In the genomic region with DNA sequence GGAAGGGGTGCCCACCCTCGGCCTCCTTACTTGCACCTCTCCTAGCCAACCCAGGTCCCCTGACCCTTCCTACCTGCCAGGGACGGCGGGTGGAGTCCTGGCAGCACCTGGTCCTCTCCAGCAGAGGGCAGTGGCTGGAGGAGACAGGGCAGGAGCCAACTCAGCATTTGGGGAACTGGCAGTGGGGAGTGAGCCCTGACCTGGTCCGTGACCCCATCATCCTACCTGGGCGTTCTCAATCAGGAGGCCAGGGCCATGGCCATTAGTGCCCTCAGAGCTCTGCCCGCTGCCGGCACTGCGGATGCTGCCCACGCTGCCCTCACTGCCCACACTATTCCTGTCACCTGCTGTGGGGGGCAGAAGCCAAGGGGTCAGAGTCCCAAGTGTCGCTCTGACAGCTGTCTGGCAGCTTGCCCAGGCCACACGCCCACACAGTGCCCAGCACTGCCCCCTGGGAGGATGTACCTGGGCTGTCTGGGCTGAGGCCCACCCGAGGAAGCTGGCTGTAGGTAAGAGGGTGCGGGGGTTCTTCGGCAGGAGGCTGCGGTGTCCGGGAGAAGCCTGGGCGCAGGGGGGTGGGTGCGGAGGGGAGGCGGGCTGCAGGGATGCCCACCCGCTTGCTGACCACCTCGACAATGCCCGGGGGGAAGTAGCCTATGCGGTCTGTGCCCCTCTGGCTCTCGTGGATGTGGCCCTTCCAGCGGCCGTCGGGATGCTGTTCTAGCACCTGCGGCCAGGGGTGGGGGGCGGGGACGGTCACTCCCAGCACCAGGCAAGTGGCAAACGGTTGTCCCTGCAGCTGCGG, we compare ENCODE assay signal across 1 cellular context.
TF ChIP-seq lines count a peak whose summit lies in the region.

No MANE protein-coding gene starts in this region.

TF ChIP-seq in HepG2, 621 proteins besides CTCF, POLR2A, EP300 and RAD21 (continued from another document and continues in another):
- no peak for TF ChIP-seq KIAA2018 (CRISPR knock-in tag; IDR thresholded peaks at IDR 0.05; ENCODE audit: borderline replicate concordance)
- TF ChIP-seq HNRNPK (IDR thresholded peaks at IDR 0.05; ENCODE audit: low read depth, low read length, poor library complexity, severe bottlenecking): no peak
- TF ChIP-seq MAF1 (CRISPR knock-in tag; IDR thresholded peaks at IDR 0.05; ENCODE audit: borderline replicate concordance): no peak
- TF ChIP-seq ZNF761 (CRISPR knock-in tag; conservative IDR thresholded peaks at IDR 0.05): no peak
- TF ChIP-seq ZNF512B (CRISPR knock-in tag; IDR thresholded peaks at IDR 0.05; ENCODE audit: borderline replicate concordance): no peak
- no peak for TF ChIP-seq SMAD9 (CRISPR knock-in tag; IDR thresholded peaks at IDR 0.05)
- TF ChIP-seq ZNF124 (CRISPR knock-in tag; IDR thresholded peaks at IDR 0.05): 0 out of 2 replicates have a peak, but pooled peaks have one; percentile 54
- TF ChIP-seq ZNF772 (CRISPR knock-in tag; IDR thresholded peaks at IDR 0.05): no peak
- TF ChIP-seq TBL1XR1 (IDR thresholded peaks at IDR 0.05; ENCODE audit: borderline replicate concordance, low read length, partially characterized antibody): no peak
- no peak for TF ChIP-seq FOXK1 (CRISPR knock-in tag; IDR thresholded peaks at IDR 0.05; ENCODE audit: borderline replicate concordance, low read depth)
- TF ChIP-seq NFAT5 (CRISPR knock-in tag; IDR thresholded peaks at IDR 0.05): no peak
- TF ChIP-seq CC2D1A (CRISPR knock-in tag; IDR thresholded peaks at IDR 0.05): no peak
- 0 out of 2 replicates have a peak, but pooled peaks have one; percentile 44 for TF ChIP-seq SRY (CRISPR knock-in tag; IDR thresholded peaks at IDR 0.05)
- TF ChIP-seq ZNF816 (CRISPR knock-in tag; IDR thresholded peaks at IDR 0.05; ENCODE audit: borderline replicate concordance): no peak
- TF ChIP-seq JUNB (CRISPR knock-in tag; IDR thresholded peaks at IDR 0.05; ENCODE audit: borderline replicate concordance): no peak
- no peak for TF ChIP-seq RBM22 (optimal IDR thresholded peaks at IDR 0.05; ENCODE audit: low read length)
- TF ChIP-seq, protein P1, sequence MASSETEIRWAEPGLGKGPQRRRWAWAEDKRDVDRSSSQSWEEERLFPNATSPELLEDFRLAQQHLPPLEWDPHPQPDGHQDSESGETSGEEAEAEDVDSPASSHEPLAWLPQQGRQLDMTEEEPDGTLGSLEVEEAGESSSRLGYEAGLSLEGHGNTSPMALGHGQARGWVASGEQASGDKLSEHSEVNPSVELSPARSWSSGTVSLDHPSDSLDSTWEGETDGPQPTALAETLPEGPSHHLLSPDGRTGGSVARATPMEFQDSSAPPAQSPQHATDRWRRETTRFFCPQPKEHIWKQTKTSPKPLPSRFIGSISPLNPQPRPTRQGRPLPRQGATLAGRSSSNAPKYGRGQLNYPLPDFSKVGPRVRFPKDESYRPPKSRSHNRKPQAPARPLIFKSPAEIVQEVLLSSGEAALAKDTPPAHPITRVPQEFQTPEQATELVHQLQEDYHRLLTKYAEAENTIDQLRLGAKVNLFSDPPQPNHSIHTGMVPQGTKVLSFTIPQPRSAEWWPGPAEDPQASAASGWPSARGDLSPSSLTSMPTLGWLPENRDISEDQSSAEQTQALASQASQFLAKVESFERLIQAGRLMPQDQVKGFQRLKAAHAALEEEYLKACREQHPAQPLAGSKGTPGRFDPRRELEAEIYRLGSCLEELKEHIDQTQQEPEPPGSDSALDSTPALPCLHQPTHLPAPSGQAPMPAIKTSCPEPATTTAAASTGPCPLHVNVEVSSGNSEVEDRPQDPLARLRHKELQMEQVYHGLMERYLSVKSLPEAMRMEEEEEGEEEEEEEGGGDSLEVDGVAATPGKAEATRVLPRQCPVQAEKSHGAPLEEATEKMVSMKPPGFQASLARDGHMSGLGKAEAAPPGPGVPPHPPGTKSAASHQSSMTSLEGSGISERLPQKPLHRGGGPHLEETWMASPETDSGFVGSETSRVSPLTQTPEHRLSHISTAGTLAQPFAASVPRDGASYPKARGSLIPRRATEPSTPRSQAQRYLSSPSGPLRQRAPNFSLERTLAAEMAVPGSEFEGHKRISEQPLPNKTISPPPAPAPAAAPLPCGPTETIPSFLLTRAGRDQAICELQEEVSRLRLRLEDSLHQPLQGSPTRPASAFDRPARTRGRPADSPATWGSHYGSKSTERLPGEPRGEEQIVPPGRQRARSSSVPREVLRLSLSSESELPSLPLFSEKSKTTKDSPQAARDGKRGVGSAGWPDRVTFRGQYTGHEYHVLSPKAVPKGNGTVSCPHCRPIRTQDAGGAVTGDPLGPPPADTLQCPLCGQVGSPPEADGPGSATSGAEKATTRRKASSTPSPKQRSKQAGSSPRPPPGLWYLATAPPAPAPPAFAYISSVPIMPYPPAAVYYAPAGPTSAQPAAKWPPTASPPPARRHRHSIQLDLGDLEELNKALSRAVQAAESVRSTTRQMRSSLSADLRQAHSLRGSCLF (CRISPR knock-in tag; IDR thresholded peaks at IDR 0.05; ENCODE audit: borderline replicate concordance): no peak
- no peak for TF ChIP-seq FOXP1 (IDR thresholded peaks at IDR 0.05)
- no peak for TF ChIP-seq FOXP1 (CRISPR knock-in tag; IDR thresholded peaks at IDR 0.05)
- peak; percentile 43; the same call in 1 of the 2 replicates for TF ChIP-seq TBX3 (IDR thresholded peaks at IDR 0.05; ENCODE audit: borderline replicate concordance)
- TF ChIP-seq YEATS2 (CRISPR knock-in tag; IDR thresholded peaks at IDR 0.05; ENCODE audit: borderline replicate concordance): no peak
- TF ChIP-seq, protein P2, sequence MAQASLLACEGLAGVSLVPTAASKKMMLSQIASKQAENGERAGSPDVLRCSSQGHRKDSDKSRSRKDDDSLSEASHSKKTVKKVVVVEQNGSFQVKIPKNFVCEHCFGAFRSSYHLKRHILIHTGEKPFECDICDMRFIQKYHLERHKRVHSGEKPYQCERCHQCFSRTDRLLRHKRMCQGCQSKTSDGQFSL (CRISPR knock-in tag; IDR thresholded peaks at IDR 0.05): no peak; the same call in 1 of the 2 replicates
- TF ChIP-seq CBX5 (CRISPR knock-in tag; IDR thresholded peaks at IDR 0.05; ENCODE audit: borderline replicate concordance): peak; percentile 55; the same call in 1 of the 2 replicates
- no peak for TF ChIP-seq ZFY (CRISPR knock-in tag; IDR thresholded peaks at IDR 0.05)
- TF ChIP-seq HOXA5 (CRISPR knock-in tag; IDR thresholded peaks at IDR 0.05): no peak
- TF ChIP-seq MLLT10 (CRISPR knock-in tag; IDR thresholded peaks at IDR 0.05): no peak
- no peak for TF ChIP-seq ZNF101 (CRISPR knock-in tag; IDR thresholded peaks at IDR 0.05; ENCODE audit: borderline replicate concordance, low read depth)
- TF ChIP-seq ZNF510 (CRISPR knock-in tag; IDR thresholded peaks at IDR 0.05; ENCODE audit: low read depth): no peak
